Comparison of ENCODE assay signal across 8 cellular contexts in genomic region chr5:150656191-150657132, GRCh38. TPM values are rescaled to one million over a fixed set of nuclear protein-coding genes. Genes with fewer than 3 reads are reported as not detected.
A peak's percentile ranks its signal among the peaks of the same experiment; 100 is the strongest.
DNase-seq lines count a peak whose midpoint lies in the region; ATAC-seq and TF ChIP-seq lines count a peak whose summit lies in the region.

No MANE protein-coding gene starts in this region.

- TF ChIP-seq CTCF in A673 (conservative IDR thresholded peaks at IDR 0.05; ENCODE audit: low read depth, low read length), result peak; percentile 54

- CTCF ChIA-PET in A673 (lab: Charles Lee), result interaction anchor here (0.6 kb wide), 2 partner anchors 90 to 206 kb away, joined by 3 read pairs; no protein-coding TSS in a partner anchor

- no peaks in the 10 kb centered on the region for H3K27me3 ChIP-seq in A673 (replicated peaks; ENCODE audit: insufficient read depth, low read depth, low read length, poor library complexity)

- peak overlapping the region; percentile 73 for H3K27ac ChIP-seq in A673 (ENCODE audit: low read depth, low read length, poor library complexity, severe bottlenecking)
- H3K27ac ChIP-seq in mesodermal cell (ENCODE audit: low read depth, low read length, severe bottlenecking), result no peak overlapping the region

- H3K9me3 ChIP-seq in A673 (ENCODE audit: low read depth, low read length, poor library complexity, severe bottlenecking) (no peaks in the 10 kb centered on the region), mesodermal cell (ENCODE audit: control insufficient read depth, low read length) (peaks cover 6% of the 10 kb centered on the region)

- DNase-seq in A673 (ENCODE audit: low spot score), result peak; percentile 83
- DNase-seq in NCI-H446 treated with DMSO at 0.1 percent for 48 hours (lab: John Stamatoyannopoulos, UW), result peak; percentile 14
- DNase-seq in activated CD4-positive, alpha-beta T cell treated with anti-CD3 and anti-CD28 coated beads, Interleukin-2, amount 50 U/mL, for 24 hours (ENCODE audit: low read depth in 1 of 2, low spot score in 1 of 2), result peak; percentile 32 to 37
- peak; percentile 76 for DNase-seq in effector CD8-positive, alpha-beta T cell (lab: John Stamatoyannopoulos, UW)
- peak; percentile 52 to 60 for DNase-seq in stimulated activated CD8-positive, alpha-beta memory T cell treated with anti-CD3 and anti-CD28 coated beads, Interleukin-15, amount 100 ng/mL, for 48 hours (ENCODE audit: low read depth in 2 of 2)

- 2 to 4% methylated on average over 44 to 83 of the region's 99 CpGs for WGBS in mesodermal cell (ENCODE audit: insufficient coverage in 2 of 2), 2 experiments

- ATAC-seq in GM18511 (IDR thresholded peaks at IDR 0.05; ENCODE audit: unreplicated experiment) (peak; percentile 88), HG03097 (IDR thresholded peaks at IDR 0.05; ENCODE audit: low FRiP score, unreplicated experiment) (peak; percentile 84)

- POLR2A ChIA-PET in A673 (lab: Charles Lee; ENCODE audit: low non-redundant PET), result no interaction called here

- H3K4me3 ChIP-seq in A673 (ENCODE audit: low read depth, low read length, poor library complexity, severe bottlenecking), result peak overlapping the region; percentile 66
- H3K4me3 ChIP-seq in mesodermal cell (ENCODE audit: extremely low read depth, insufficient read depth, low read length, poor library complexity, severe bottlenecking), result peak overlapping the region; percentile 47

- BruUV-seq in A673 (replicated peaks; lab: Mats Ljungman, UMichigan), result no TSS peak

- H3K4me1 ChIP-seq in A673 (ENCODE audit: insufficient read depth, low read length, poor library complexity, severe bottlenecking) (peaks cover 9% of the 10 kb centered on the region), mesodermal cell (ENCODE audit: control insufficient read depth, insufficient read depth, low read length, poor library complexity, severe bottlenecking) (peaks cover 28% of the 10 kb centered on the region)

- H3K36me3 ChIP-seq in A673 (ENCODE audit: insufficient read depth, low read length, poor library complexity, severe bottlenecking), result no peaks in the 10 kb centered on the region
- peaks cover 21% of the 10 kb centered on the region for H3K36me3 ChIP-seq in mesodermal cell (ENCODE audit: control insufficient read depth, insufficient read depth, low read length)

- intact Hi-C loops in A673 (cut with micrococcal nuclease; ENCODE audit: unreplicated experiment), result loop anchor here (1.0 to 10.0 kb wide), 2 partner anchors 95 to 202 kb away; no protein-coding TSS in a partner anchor

RNA-seq across cellular contexts. Expression of gene MYOZ3, which starts 4.6 kb away (rescaled TPM):
- total RNA-seq in A673 (2021), result 2.4 and 2.7 TPM in 2 replicates
- 11.8 TPM for polyA plus RNA-seq in mesodermal cell (2013, experiment 1 of 2)
- 10.2 TPM for polyA plus RNA-seq in mesodermal cell (2013, experiment 2 of 2)

RNA-seq across cellular contexts. Expression of gene SYNPO, which starts 16.0 kb away (rescaled TPM):
- 7.6 and 10.0 TPM in 2 replicates for total RNA-seq in A673 (2021)
- polyA plus RNA-seq in mesodermal cell (2013, experiment 1 of 2), result 21.2 TPM
- 23.4 TPM for polyA plus RNA-seq in mesodermal cell (2013, experiment 2 of 2)

RNA-seq across cellular contexts. Expression of gene RBM22, which starts 44.4 kb away (rescaled TPM):
- 58.7 and 66.8 TPM in 2 replicates for total RNA-seq in A673 (2021)
- 57.0 TPM for polyA plus RNA-seq in mesodermal cell (2013, experiment 1 of 2)
- polyA plus RNA-seq in mesodermal cell (2013, experiment 2 of 2), result 55.9 TPM

Comparison
In these comparisons a context has a peak if more than half of its experiments do, and no peak if none do; other contexts are left out.
1. DNase-seq: peak in every context shown above with its lines; median percentile 83 in A673; 76 in effector CD8-positive, alpha-beta T cell; 56 in stimulated activated CD8-positive, alpha-beta memory T cell treated with anti-CD3 and anti-CD28 coated beads, Interleukin-15, amount 100 ng/mL, for 48 hours; 34 in activated CD4-positive, alpha-beta T cell treated with anti-CD3 and anti-CD28 coated beads, Interleukin-2, amount 50 U/mL, for 24 hours; 14 in NCI-H446 treated with DMSO at 0.1 percent for 48 hours.